8 cellular contexts compared by ENCODE assay signal in genomic region chr19:55586976-55587668, GRCh38. TPM values are rescaled to one million over a fixed set of nuclear protein-coding genes. Genes with fewer than 3 reads are reported as not detected.
DNase-seq lines count a peak whose midpoint lies in the region; ATAC-seq and TF ChIP-seq lines count a peak whose summit lies in the region.

No MANE protein-coding gene starts in this region.

- WGBS in psoas muscle, 3 donors = 1% methylated on average over 37 to 40 of the region's 40 CpGs

- H3K9me3 ChIP-seq in right atrium auricular region (no peaks in the 10 kb centered on the region), psoas muscle (no peaks in the 10 kb centered on the region)

- H3K27ac ChIP-seq in right atrium auricular region (no peak overlapping the region), psoas muscle (peak overlapping the region; percentile 9)

- H3K9me3 Mint-ChIP-seq in T-helper 2 cell treated with Interferon-gamma antibody and Interleukin-4, amounts not matched to agents 5 μg/mL and 100 μg/mL, for 36 hours = no peaks in the 10 kb centered on the region

- no peaks in the 10 kb centered on the region for H3K27me3 ChIP-seq in right atrium auricular region
- H3K27me3 ChIP-seq in psoas muscle (ENCODE audit: insufficient read depth in 3 of 3, low read length in 2 of 3) = peaks cover 0 to 5% (median 0%) of the 10 kb centered on the region in 3 donors

- DNase-seq in GDM1 (lab: John Stamatoyannopoulos, UW) (peak; percentile 80), NCI-H1694 (lab: John Stamatoyannopoulos, UW) (peak; percentile 89), anterior cingulate cortex (lab: John Stamatoyannopoulos, UW) (peak in 57 of 58 donors; percentile 23 to 97 (median 84)), right atrium auricular region (ENCODE audit: low spot score) (peak; percentile 91), psoas muscle (peak; percentile 93 to 96), ureter (ENCODE audit: low spot score) (peak; percentile 95)
- DNase-seq in T-helper 2 cell treated with Interferon-gamma antibody and Interleukin-4, amounts not matched to agents 5 μg/mL and 100 μg/mL, for 36 hours (ENCODE audit: low spot score) = peak; percentile 86

- H3K27ac Mint-ChIP-seq in T-helper 2 cell treated with Interferon-gamma antibody and Interleukin-4, amounts not matched to agents 5 μg/mL and 100 μg/mL, for 36 hours = no peak overlapping the region

- H3K4me3 ChIP-seq in right atrium auricular region (peak overlapping the region; percentile 18 to 48), psoas muscle (peak overlapping the region; percentile 64)

- intact Hi-C loops in psoas muscle (cut with DNase I) = no loop called here

- peak overlapping the region; percentile 80 for H3K4me3 Mint-ChIP-seq in T-helper 2 cell treated with Interferon-gamma antibody and Interleukin-4, amounts not matched to agents 5 μg/mL and 100 μg/mL, for 36 hours

- H3K4me1 ChIP-seq in right atrium auricular region (peaks cover 0 to 29% of the 10 kb centered on the region in 2 donors), psoas muscle (peaks cover 15% of the 10 kb centered on the region)

- TF ChIP-seq CTCF in right atrium auricular region (IDR thresholded peaks at IDR 0.05) (no peak), psoas muscle (IDR thresholded peaks at IDR 0.05) (no peak)

- peaks cover 16% of the 10 kb centered on the region for H3K27me3 Mint-ChIP-seq in T-helper 2 cell treated with Interferon-gamma antibody and Interleukin-4, amounts not matched to agents 5 μg/mL and 100 μg/mL, for 36 hours (ENCODE audit: low read depth)

- peaks cover 6% of the 10 kb centered on the region for H3K36me3 Mint-ChIP-seq in T-helper 2 cell treated with Interferon-gamma antibody and Interleukin-4, amounts not matched to agents 5 μg/mL and 100 μg/mL, for 36 hours (ENCODE audit: low read depth)

- peaks cover 12% of the 10 kb centered on the region for H3K4me1 Mint-ChIP-seq in T-helper 2 cell treated with Interferon-gamma antibody and Interleukin-4, amounts not matched to agents 5 μg/mL and 100 μg/mL, for 36 hours (ENCODE audit: low read depth)

- H3K36me3 ChIP-seq in right atrium auricular region (peaks cover 6% of the 10 kb centered on the region), psoas muscle (ENCODE audit: insufficient read depth in 1 of 2, low read depth in 1 of 2) (peaks cover 0 to 5% of the 10 kb centered on the region in 2 donors)

- ATAC-seq in HG02678 (IDR thresholded peaks at IDR 0.05; ENCODE audit: unreplicated experiment) (peak; percentile 88), psoas muscle (peak; percentile 85 to 92 (median 90))

RNA-seq across cellular contexts. Expression of gene ZNF579, which starts 6.5 kb away (rescaled TPM):
- 1 to 10 TPM; 6.2 to 6.4 TPM for total RNA-seq in right atrium auricular region
- total RNA-seq in psoas muscle = 10 to 100 TPM; 21.8 to 81.6 (median 29.5) TPM
- 10 to 100 TPM in 2 of 3 donors, 1 to 10 TPM in 1; 4.2 to 22.9 (median 14.2) TPM for polyA plus RNA-seq in psoas muscle
- 14.0 TPM for total RNA-seq in ureter

RNA-seq across cellular contexts. Expression of gene FIZ1, which starts 12.2 kb away (rescaled TPM):
- 10 to 100 TPM in 1 of 2 donors, 1 to 10 TPM in 1; 9.2 to 12.2 TPM for total RNA-seq in right atrium auricular region
- 10 to 100 TPM in 3 of 4 donors, 1 to 10 TPM in 1; 9.9 to 23.7 (median 13.2) TPM for total RNA-seq in psoas muscle
- polyA plus RNA-seq in psoas muscle = 10 to 100 TPM; 10.8 to 12.1 (median 11.5) TPM
- 18.4 TPM for total RNA-seq in ureter

RNA-seq across cellular contexts. Expression of gene ZNF524, which starts 13.0 kb away (rescaled TPM):
- total RNA-seq in right atrium auricular region = 10 to 100 TPM; 17.7 to 25.8 TPM
- 10 to 100 TPM; 21.4 to 32.0 (median 24.5) TPM for total RNA-seq in psoas muscle
- 10 to 100 TPM; 38.6 to 52.5 (median 41.4) TPM for polyA plus RNA-seq in psoas muscle
- 13.0 TPM for total RNA-seq in ureter

RNA-seq across cellular contexts. Expression of gene ZNF865, which starts 18.3 kb away (rescaled TPM):
- total RNA-seq in right atrium auricular region = 10 to 100 TPM; 11.2 to 11.4 TPM
- total RNA-seq in psoas muscle = 10 to 100 TPM; 17.1 to 40.4 (median 25.0) TPM
- 10 to 100 TPM; 11.1 to 20.3 (median 19.3) TPM for polyA plus RNA-seq in psoas muscle
- 13.6 TPM for total RNA-seq in ureter

RNA-seq across cellular contexts. Expression of gene ZNF784, which starts 37.2 kb away (rescaled TPM):
- 10 to 100 TPM in 1 of 2 donors, 1 to 10 TPM in 1; 7.8 to 10.6 TPM for total RNA-seq in right atrium auricular region
- total RNA-seq in psoas muscle = 10 to 100 TPM in 3 of 4 donors, 1 to 10 TPM in 1; 9.0 to 22.2 (median 11.4) TPM
- 10 to 100 TPM in 1 of 3 donors, 1 to 10 TPM in 2; 4.9 to 14.9 (median 7.3) TPM for polyA plus RNA-seq in psoas muscle
- total RNA-seq in ureter = 9.5 TPM
